Comparison of ENCODE assay signal across 8 cellular contexts in the genomic region with DNA sequence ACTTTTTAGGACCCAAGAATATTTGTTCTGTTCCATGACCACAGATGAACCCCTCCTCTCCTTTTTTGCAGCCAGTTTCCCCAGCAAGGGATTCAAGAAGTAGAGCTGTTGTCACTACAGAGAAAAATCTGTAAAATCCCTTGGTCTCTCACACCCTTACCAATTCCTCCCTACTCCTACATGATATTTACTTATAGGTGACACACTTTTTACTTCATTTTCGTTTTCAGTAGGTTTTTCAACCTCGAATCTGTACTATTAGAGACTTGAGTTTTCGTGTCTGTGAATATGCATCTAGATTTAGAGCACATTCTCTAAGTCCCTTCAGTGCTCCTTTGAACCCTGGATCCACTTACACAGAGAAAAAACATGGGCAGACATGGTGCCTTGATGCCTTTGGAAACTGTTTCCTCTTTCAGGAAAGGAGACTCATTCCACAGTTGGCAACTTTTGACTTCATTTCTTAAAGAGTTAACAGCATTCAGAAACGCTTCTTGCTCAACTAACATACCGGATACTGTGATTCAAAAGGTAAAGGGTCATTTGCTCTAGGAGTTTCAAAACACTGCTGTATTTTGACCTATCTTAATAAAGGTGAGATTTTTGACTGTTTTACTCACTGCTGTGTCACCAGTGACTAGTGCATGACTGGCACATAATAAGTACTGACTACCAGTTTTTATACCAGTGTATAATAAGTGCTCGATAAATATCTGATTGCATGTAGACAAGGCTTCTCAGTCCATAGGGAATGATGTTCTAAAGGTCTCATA. TPM values are rescaled to one million over a fixed set of nuclear protein-coding genes. Genes with fewer than 3 reads are reported as not detected.
DNase-seq lines count a peak whose midpoint lies in the region; ATAC-seq and TF ChIP-seq lines count a peak whose summit lies in the region.

No MANE protein-coding gene starts in this region.

- in situ Hi-C loops in GM13977 (cut with MboI; ENCODE audit: low pct_unique_long_range_greater_than_20kb, low sequenced_read_pairs, unreplicated experiment), result no loop called here
- in situ Hi-C loops in KBM-7 (cut with MboI; ENCODE audit: low pct_unique_long_range_greater_than_20kb, low sequenced_read_pairs), result no loop called here

- peak; percentile 68 for ATAC-seq in HG02610 (IDR thresholded peaks at IDR 0.05; ENCODE audit: unreplicated experiment)
- ATAC-seq in lung (ENCODE audit: insufficient read depth, low FRiP score), result peak; percentile 65
- no peak for ATAC-seq in GM18517 (IDR thresholded peaks at IDR 0.05; ENCODE audit: unreplicated experiment)

- H3K9me3 ChIP-seq in adipocyte (ENCODE audit: control insufficient read depth, low read length) (no peaks in the 10 kb centered on the region), lung (ENCODE audit: control insufficient read depth in 2 of 2, insufficient read depth in 1 of 2, low read length in 1 of 2) (no peaks in the 10 kb centered on the region)

- H3K4me3 ChIP-seq in adipocyte (ENCODE audit: low read length) (peak overlapping the region; percentile 36), lung (no peak overlapping the region)

- peak overlapping the region in 1 of 2 donors; percentile 66 for H3K27ac ChIP-seq in lung (ENCODE audit: low read depth in 1 of 2, low read length in 1 of 2)

- H3K36me3 ChIP-seq in adipocyte (ENCODE audit: control insufficient read depth, insufficient read depth, low read length, severe bottlenecking) (peaks cover 75% of the 10 kb centered on the region), lung (ENCODE audit: control insufficient read depth in 2 of 2, insufficient read depth in 2 of 2, low read length in 2 of 2) (peaks cover 2 to 12% of the 10 kb centered on the region in 2 donors)

- 68 to 76% methylated on average over 6 of the region's 6 CpGs for WGBS in lung, 2 donors

- H3K27me3 ChIP-seq in adipocyte (replicated peaks; ENCODE audit: control insufficient read depth, insufficient read depth, low read length), result no peaks in the 10 kb centered on the region
- no peaks in the 10 kb centered on the region for H3K27me3 ChIP-seq in lung (ENCODE audit: control insufficient read depth, insufficient read depth)

- peak; percentile 87 for DNase-seq in EH (ENCODE audit: low read depth)
- peak; percentile 65 for DNase-seq in adipocyte (ENCODE audit: low read depth)
- DNase-seq in lung (ENCODE audit: low spot score), result no peak
- DNase-seq in GM13977 (ENCODE audit: low spot score), result no peak
- no peak for DNase-seq in KBM-7
- no peak for DNase-seq in iPS-NIHi11 (ENCODE audit: low spot score)

- H3K4me1 ChIP-seq in adipocyte (ENCODE audit: control insufficient read depth, insufficient read depth, low read length) (peaks cover 76% of the 10 kb centered on the region), lung (ENCODE audit: control insufficient read depth in 2 of 2, insufficient read depth in 2 of 2, low read length in 2 of 2) (peaks cover 7 to 18% of the 10 kb centered on the region in 2 donors)

- peak overlapping the region; percentile 82 for H3K9ac ChIP-seq in adipocyte (ENCODE audit: low read length)

- no peak for TF ChIP-seq CTCF in lung (IDR thresholded peaks at IDR 0.05; ENCODE audit: control extremely low read depth, extremely low read depth)
- no peak for TF ChIP-seq CTCF in GM13977 (IDR thresholded peaks at IDR 0.05; ENCODE audit: extremely low read depth, insufficient read depth, missing control alignments)

RNA-seq across cellular contexts. Expression of a gene that starts 50.6 kb away (rescaled TPM):
- 100 to 1,000 TPM; 121 to 261 TPM for total RNA-seq in lung
- 10 to 100 TPM; 28.4 to 38.6 TPM for polyA plus RNA-seq in lung

Comparison
In these comparisons a context has a peak if more than half of its experiments do, and no peak if none do; other contexts are left out.
1. DNase-seq: peak in EH (single experiment) and adipocyte (single experiment); none in lung (single experiment), GM13977 (single experiment), KBM-7 (single experiment) and iPS-NIHi11 (single experiment).